ENCODE assay signal across 1 cellular context in the genomic region with DNA sequence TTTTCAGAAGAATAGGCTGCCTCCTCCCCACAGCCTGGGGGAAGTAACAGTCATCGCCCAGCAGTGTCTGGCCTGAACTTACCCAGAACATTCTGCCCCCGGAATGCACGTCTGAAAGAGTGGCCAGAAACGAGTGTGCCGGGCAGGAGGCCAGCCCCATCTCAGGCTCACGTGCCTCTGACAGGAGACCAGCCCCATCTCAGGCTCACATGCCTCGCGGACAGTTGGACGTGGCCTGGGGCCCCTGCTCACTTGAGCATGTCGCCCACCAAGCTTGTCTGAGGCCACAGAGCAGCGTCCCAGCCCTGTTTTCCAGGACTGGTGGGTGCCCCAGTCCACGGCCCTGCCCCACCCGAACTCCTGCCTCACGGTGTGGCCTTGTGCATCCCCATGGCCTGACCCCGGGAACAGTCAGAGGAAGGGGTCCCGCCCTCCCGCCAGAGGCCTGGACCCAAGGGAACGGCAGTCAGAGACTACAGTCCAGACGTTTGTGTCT.
TF ChIP-seq lines count a peak whose summit lies in the region.

No MANE protein-coding gene starts in this region.

TF ChIP-seq in K562, 482 proteins besides CTCF, POLR2A, EP300 and RAD21 (continued from another document):
- TF ChIP-seq USF1 (CRISPR knock-in tag; IDR thresholded peaks at IDR 0.05) (0 out of 2 replicates have a peak, but pooled peaks have one; percentile 22), RBM22 (IDR thresholded peaks at IDR 0.05; ENCODE audit: low read depth, low read length, poor library complexity, severe bottlenecking) (peak; percentile 58), STAG1 (CRISPR knock-in tag; IDR thresholded peaks at IDR 0.05; ENCODE audit: borderline replicate concordance) (no peak), POLR2AphosphoS2 (IDR thresholded peaks at IDR 0.05; ENCODE audit: low read length) (peak; percentile 47; the same call in 1 of the 2 replicates)
- TF ChIP-seq, protein P1, sequence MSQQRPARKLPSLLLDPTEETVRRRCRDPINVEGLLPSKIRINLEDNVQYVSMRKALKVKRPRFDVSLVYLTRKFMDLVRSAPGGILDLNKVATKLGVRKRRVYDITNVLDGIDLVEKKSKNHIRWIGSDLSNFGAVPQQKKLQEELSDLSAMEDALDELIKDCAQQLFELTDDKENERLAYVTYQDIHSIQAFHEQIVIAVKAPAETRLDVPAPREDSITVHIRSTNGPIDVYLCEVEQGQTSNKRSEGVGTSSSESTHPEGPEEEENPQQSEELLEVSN (IDR thresholded peaks at IDR 0.05; ENCODE audit: borderline replicate concordance in 1 of 2, extremely low read depth in 1 of 2, insufficient read depth in 1 of 2, insufficient read length in 1 of 2, low read depth in 1 of 2, low read length in 1 of 2, poor library complexity in 1 of 2, severe bottlenecking in 1 of 2): peak in 1 of 2 experiments; percentile 23
